In the genomic region with DNA sequence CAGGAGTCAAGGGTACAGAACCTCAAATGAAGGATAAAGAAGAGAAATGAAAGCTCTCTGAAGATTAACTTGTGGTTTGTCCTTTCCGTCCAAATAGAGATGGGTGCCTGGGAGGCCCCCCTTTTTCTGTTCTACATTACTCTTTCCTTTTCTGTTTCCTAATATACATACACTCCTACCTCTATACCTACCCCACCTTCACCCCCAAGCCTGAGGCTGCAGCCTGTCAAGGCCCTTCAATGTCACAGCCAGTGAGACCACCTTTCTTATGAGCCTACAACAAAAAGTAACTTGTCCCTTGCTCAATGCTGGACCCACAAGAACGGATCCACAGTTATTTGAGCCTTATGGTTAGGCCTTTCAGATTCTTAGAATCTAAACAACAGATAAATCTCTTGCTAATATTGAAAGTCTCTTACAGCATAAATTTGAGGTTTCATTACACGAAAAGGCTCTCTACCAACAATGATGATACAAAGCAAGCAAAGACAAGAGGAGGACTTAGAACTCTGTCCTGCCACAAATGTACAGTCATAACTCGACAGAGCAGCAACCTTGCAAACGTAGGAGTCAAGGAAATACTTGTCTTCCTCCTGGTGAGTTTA, we compare ENCODE assay signal across 9 cellular contexts. TPM values are rescaled to one million over a fixed set of nuclear protein-coding genes. Genes with fewer than 3 reads are reported as not detected.
DNase-seq lines count a peak whose midpoint lies in the region; ATAC-seq and TF ChIP-seq lines count a peak whose summit lies in the region.
"Had no signal": no experiment of that assay in that cellular context is flagged by ENCODE, and none has a peak within 500 bp of the region (broad histone marks: within the 10 kb centered on the region; RNA-seq: fewer than 3 reads in every experiment).

No MANE protein-coding gene starts in this region.

- ATAC-seq in GM19467 (IDR thresholded peaks at IDR 0.05; ENCODE audit: unreplicated experiment) (peak; percentile 37), HG03280 (IDR thresholded peaks at IDR 0.05; ENCODE audit: unreplicated experiment) (peak; percentile 34), Right ventricle myocardium inferior (no peak)

- POLR2A ChIA-PET in GM10248 (lab: Yijun Ruan, JAX): no interaction called here

- DNase-seq in GM10248 (ENCODE audit: extremely low spot score) (peak; percentile 58), 8988T (no peak), Right ventricle myocardium inferior (ENCODE audit: missing footprints) (no peak), NCI-H2029 (lab: John Stamatoyannopoulos, UW) (no peak), cerebellar cortex (ENCODE audit: low spot score) (no peak)
- peak; percentile 51 for DNase-seq in activated naive CD4-positive, alpha-beta T cell treated with anti-CD3 and anti-CD28 coated beads, Interleukin-2, amount 50 U/mL, for 16 hours
- DNase-seq: NCI-H2081 treated with DMSO at 0.1 percent for 48 hours had no signal

- TF ChIP-seq CTCF in GM10248 (IDR thresholded peaks at IDR 0.05; ENCODE audit: control extremely low read depth, extremely low read depth, low read depth, missing control alignments): no peak

- CTCF ChIA-PET in GM10248 (lab: Yijun Ruan, JAX): interaction anchor here (0.8 to 1.8 kb wide), 5 partner anchors 8 to 185 kb away, joined by 3 to 7 read pairs (median 3); no protein-coding TSS in a partner anchor

- intact Hi-C loops in Right ventricle myocardium inferior (cut with DNase I): no loop called here

RNA-seq across cellular contexts. Expression of gene TRAF3IP3, which starts 4.1 kb away (rescaled TPM):
- 1.7 TPM for total RNA-seq in Right ventricle myocardium inferior

RNA-seq across cellular contexts. Expression of gene C1orf74, which starts 32.6 kb away (rescaled TPM):
- total RNA-seq in Right ventricle myocardium inferior: 1.8 TPM

RNA-seq across cellular contexts. Expression of gene HSD11B1, which starts 47.1 kb away (rescaled TPM):
- 4.3 TPM for total RNA-seq in Right ventricle myocardium inferior

RNA-seq across cellular contexts. Expression of gene IRF6, which starts 54.2 kb away (rescaled TPM):
- 29.7 TPM for total RNA-seq in Right ventricle myocardium inferior

Comparison
In these comparisons a context has a peak if more than half of its experiments do, and no peak if none do; other contexts are left out.
1. DNase-seq: peak in GM10248 (single experiment) and activated naive CD4-positive, alpha-beta T cell treated with anti-CD3 and anti-CD28 coated beads, Interleukin-2, amount 50 U/mL, for 16 hours (single experiment); none in 8988T (single experiment), Right ventricle myocardium inferior (single experiment), NCI-H2029 (single experiment) and cerebellar cortex (single experiment).